35 cellular contexts compared by ENCODE assay signal in the genomic region with DNA sequence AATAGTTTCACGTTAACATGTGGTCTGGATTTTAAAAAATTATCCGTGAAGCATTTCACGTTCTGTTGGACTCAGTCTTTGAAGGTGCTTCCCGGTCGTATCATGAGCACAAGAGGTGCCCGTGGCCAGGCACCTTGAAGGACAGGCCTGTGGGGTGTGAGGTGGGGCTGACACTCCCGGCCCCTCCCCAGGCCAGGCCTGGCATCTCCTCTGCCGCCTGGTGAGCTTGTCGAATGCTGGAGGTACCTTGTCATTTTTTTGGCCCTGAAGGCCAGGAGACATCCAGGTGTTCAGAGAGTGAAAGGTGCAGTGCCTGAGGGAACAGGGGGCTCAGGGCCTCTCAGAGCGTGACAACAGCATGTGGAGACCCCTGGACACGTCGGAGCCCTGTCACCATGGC. TPM values are rescaled to one million over a fixed set of nuclear protein-coding genes. Genes with fewer than 3 reads are reported as not detected.
"Had no signal": no experiment of that assay in that cellular context is flagged by ENCODE, and none has a peak within 500 bp of the region (broad histone marks: within the 10 kb centered on the region; RNA-seq: fewer than 3 reads in every experiment).

No MANE protein-coding gene starts in this region.

- H3K27me3 ChIP-seq: MG63 had no signal

- H3K4me3 ChIP-seq: MG63 had no signal

- H3K9me3 ChIP-seq: MG63 had no signal

- H3K9ac ChIP-seq: KMS-11 had no signal

- H3K27ac ChIP-seq: KMS-11 had no signal

- H3K36me3 ChIP-seq: MG63 had no signal

- DNase-seq: Karpas-422, Kasumi-1, KG1, MG63, MM.1S, MV-4-11, NCI-H1048, NCI-H1092, NCI-H1092 treated with DMSO at 0.1 percent for 48 hours, NCI-H1105, NCI-H1105 treated with DMSO at 0.1 percent for 48 hours, NCI-H1417, NCI-H1417 treated with DMSO at 0.1 percent for 48 hours, NCI-H1436, NCI-H1436 treated with DMSO at 0.1 percent for 48 hours, NCI-H146, NCI-H1694, NCI-H1694 treated with DMSO at 0.1 percent for 48 hours, NCI-H187, NCI-H187 treated with DMSO at 0.1 percent for 48 hours, NCI-H1930, NCI-H2029, NCI-H2029 treated with DMSO at 0.1 percent for 48 hours, NCI-H2081, NCI-H2081 treated with DMSO at 0.1 percent for 48 hours, NCI-H2107, NCI-H2171, NCI-H2171 treated with DMSO at 0.1 percent for 48 hours, NCI-H2227 treated with DMSO at 0.1 percent for 48 hours, NCI-H226, NCI-H345, NCI-H446, NCI-H446 treated with DMSO at 0.1 percent for 48 hours had no signal

- H3K4me2 ChIP-seq: KMS-11 had no signal

RNA-seq across cellular contexts. Expression of a gene that starts 11.7 kb away (rescaled TPM):
- total RNA-seq: MCF 10A had no signal
